1 cellular context compared by ENCODE assay signal in the genomic region with DNA sequence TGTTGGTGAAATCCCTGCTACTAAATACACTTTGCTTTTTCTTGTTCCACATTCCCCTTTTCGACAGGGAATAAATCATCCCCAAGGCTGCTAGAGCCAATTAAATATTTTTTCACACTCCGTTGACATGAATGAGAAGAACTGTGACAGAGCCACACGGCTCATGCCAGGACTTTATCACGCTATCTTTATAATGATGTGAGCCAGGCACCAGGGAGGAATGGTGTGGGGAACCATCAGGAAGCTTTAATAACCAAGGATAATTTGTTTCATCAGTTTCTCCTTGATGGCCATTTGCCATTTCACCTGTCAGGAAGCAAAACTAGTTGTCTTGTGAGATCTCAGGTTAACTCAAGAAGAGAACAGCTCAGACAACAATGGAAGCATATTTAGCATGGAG.
TF ChIP-seq lines count a peak whose summit lies in the region.

No MANE protein-coding gene starts in this region.

TF ChIP-seq in H1, 55 proteins besides CTCF, POLR2A, EP300 and RAD21 (continued from another document):
- no peak for TF ChIP-seq KDM5A (IDR thresholded peaks at IDR 0.05; ENCODE audit: low read length)
- no peak for TF ChIP-seq TAF7 (optimal IDR thresholded peaks at IDR 0.05; ENCODE audit: borderline replicate concordance, low read depth, low read length)
- no peak for TF ChIP-seq CHD1 (IDR thresholded peaks at IDR 0.05; ENCODE audit: low read depth, low read length)
